10 cellular contexts compared by ENCODE assay signal in genomic region chr22:38792833-38793232, GRCh38. TPM values are rescaled to one million over a fixed set of nuclear protein-coding genes. Genes with fewer than 3 reads are reported as not detected.
DNase-seq lines count a peak whose midpoint lies in the region; ATAC-seq and TF ChIP-seq lines count a peak whose summit lies in the region.
"Had no signal": no experiment of that assay in that cellular context is flagged by ENCODE, and none has a peak within 500 bp of the region (broad histone marks: within the 10 kb centered on the region; RNA-seq: fewer than 3 reads in every experiment).

No MANE protein-coding gene starts in this region.

- CTCF ChIA-PET in Panc1 (lab: Charles Lee), result no interaction called here

- no peaks in the 10 kb centered on the region for H3K9me3 Mint-ChIP-seq in endothelial cell (ENCODE audit: unreplicated experiment)

- H3K36me3 Mint-ChIP-seq in endothelial cell (ENCODE audit: low read depth, unreplicated experiment), result no peaks in the 10 kb centered on the region

- H3K27ac ChIP-seq in Panc1 (ENCODE audit: low read length), result peak overlapping the region; percentile 81
- no peak overlapping the region for H3K27ac ChIP-seq in rectal smooth muscle tissue (ENCODE audit: low read depth, low read length)

- ATAC-seq in Panc1 (no peak), HG03196 (IDR thresholded peaks at IDR 0.05; ENCODE audit: unreplicated experiment) (no peak)

- H3K9ac ChIP-seq in ES-I3 (ENCODE audit: low read depth, low read length), result peak overlapping the region; percentile 84; the same call in 1 of the 2 replicates
- H3K9ac ChIP-seq in rectal smooth muscle tissue (ENCODE audit: low read length), result no peak overlapping the region

- TF ChIP-seq CTCF in Panc1 (IDR thresholded peaks at IDR 0.05) (no peak), endothelial cell (IDR thresholded peaks at IDR 0.05; ENCODE audit: unreplicated experiment) (no peak)

- H3K4me1 ChIP-seq in ES-I3 (ENCODE audit: insufficient read depth, low read length) (peaks cover 10% of the 10 kb centered on the region), Panc1 (ENCODE audit: control insufficient read depth, insufficient read depth, low read length) (peaks cover 4% of the 10 kb centered on the region; the same call in 1 of the 2 replicates), rectal smooth muscle tissue (ENCODE audit: control insufficient read depth, insufficient read depth, low read length) (peaks cover 9% of the 10 kb centered on the region)

- in situ Hi-C loops in Panc1 (cut with HindIII; ENCODE audit: low pct_unique_long_range_greater_than_20kb, low sequenced_read_pairs), result no loop called here

- H3K4me3 ChIP-seq in Panc1 (ENCODE audit: low read depth in 2 of 2, low read length in 2 of 2) (peak overlapping the region; percentile 70 to 87), rectal smooth muscle tissue (ENCODE audit: low read length) (peak overlapping the region; percentile 77)

- intact Hi-C loops in Panc1 (cut with micrococcal nuclease; ENCODE audit: unreplicated experiment), result no loop called here

- BruUV-seq in Panc1 (replicated peaks; lab: Mats Ljungman, UMichigan), result TSS peak; percentile 88

- no peaks in the 10 kb centered on the region for H3K27me3 Mint-ChIP-seq in endothelial cell (ENCODE audit: unreplicated experiment)

- DNase-seq in Panc1 (ENCODE audit: low read depth, low spot score) (no peak), endothelial cell (ENCODE audit: low spot score) (no peak), NCI-H1092 treated with DMSO at 0.1 percent for 48 hours (lab: John Stamatoyannopoulos, UW) (no peak), hippocampal formation (lab: John Stamatoyannopoulos, UW) (no peak), HPDE6-E6E7 (ENCODE audit: extremely low spot score) (no peak)
- DNase-seq: T-helper 9 cell had no signal

- H3K27ac Mint-ChIP-seq in endothelial cell (ENCODE audit: unreplicated experiment), result peak overlapping the region; percentile 95

- H3K4me3 Mint-ChIP-seq in endothelial cell (ENCODE audit: unreplicated experiment), result peak overlapping the region; percentile 98

- H3K36me3 ChIP-seq in ES-I3 (ENCODE audit: insufficient read depth, low read length) (no peaks in the 10 kb centered on the region), Panc1 (ENCODE audit: control insufficient read depth, insufficient read depth, low read length) (no peaks in the 10 kb centered on the region), rectal smooth muscle tissue (ENCODE audit: control insufficient read depth, insufficient read depth, low read length) (peaks cover 4% of the 10 kb centered on the region)

- peaks cover 7% of the 10 kb centered on the region for H3K4me1 Mint-ChIP-seq in endothelial cell (ENCODE audit: unreplicated experiment)

- H3K27me3 ChIP-seq in Panc1 (ENCODE audit: control insufficient read depth, insufficient read depth, low read length) (no peaks in the 10 kb centered on the region), rectal smooth muscle tissue (ENCODE audit: control insufficient read depth, insufficient read depth, low read length) (no peaks in the 10 kb centered on the region)
- H3K27me3 ChIP-seq: tibial nerve had no signal

- POLR2A ChIA-PET in Panc1 (lab: Charles Lee), result no interaction called here

- no peaks in the 10 kb centered on the region for H3K9me3 ChIP-seq in ES-I3 (ENCODE audit: control insufficient read depth, insufficient read depth, low read length)
- no peaks in the 10 kb centered on the region for H3K9me3 ChIP-seq in Panc1 (ENCODE audit: control insufficient read depth, insufficient read depth, low read depth, low read length)
- H3K9me3 ChIP-seq: tibial nerve had no signal

RNA-seq across cellular contexts. Expression of gene DNAL4, which starts 1.1 kb away (rescaled TPM):
- total RNA-seq in Panc1 (2021; ENCODE audit: unreplicated experiment), result 10.5 TPM
- polyA plus RNA-seq in Panc1 (2012; ENCODE audit: insufficient read length), result 21.8 TPM
- total RNA-seq in endothelial cell (ENCODE audit: unreplicated experiment), result 20.2 TPM

RNA-seq across cellular contexts. Expression of gene SUN2, which starts 37.0 kb away (rescaled TPM):
- 45.1 TPM for total RNA-seq in Panc1 (2021; ENCODE audit: unreplicated experiment)
- 46.4 TPM for polyA plus RNA-seq in Panc1 (2012; ENCODE audit: insufficient read length)
- total RNA-seq in endothelial cell (ENCODE audit: unreplicated experiment), result 74.4 TPM

RNA-seq across cellular contexts. Expression of gene NPTXR, which starts 51.0 kb away (rescaled TPM):
- total RNA-seq in Panc1 (2021; ENCODE audit: unreplicated experiment), result 32.6 TPM
- 29.8 TPM for polyA plus RNA-seq in Panc1 (2012; ENCODE audit: insufficient read length)
- 0.62 TPM for total RNA-seq in endothelial cell (ENCODE audit: unreplicated experiment)

Comparison
In these comparisons a context has a peak if more than half of its experiments do, and no peak if none do; other contexts are left out.
1. RNA of gene NPTXR, which starts 51.0 kb away (total RNA-seq): 32.6 TPM in Panc1 (single experiment); 0.62 TPM in endothelial cell (single experiment); every median in the first group is over 10 times any median in the second.